1 cellular context compared by ENCODE assay signal in the genomic region with DNA sequence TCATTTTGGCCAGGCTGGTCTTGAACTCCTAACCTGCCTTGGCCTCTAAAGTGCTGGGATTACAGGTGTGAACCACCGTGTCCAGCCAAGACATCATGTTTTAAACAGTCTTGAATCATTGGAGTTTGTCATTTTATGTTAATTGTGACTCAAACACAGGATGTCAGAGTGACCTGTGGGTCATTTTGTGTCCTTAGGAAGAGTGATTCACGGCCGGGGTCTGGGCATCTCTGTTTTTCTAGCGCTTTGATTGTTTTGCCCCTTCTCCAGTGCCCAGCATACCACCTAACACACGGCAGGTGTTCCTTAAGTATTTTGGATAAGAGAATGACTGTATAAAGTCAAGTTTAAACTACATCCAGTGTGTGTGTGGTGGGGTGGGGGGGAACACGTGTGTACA.
A peak's percentile ranks its signal among the peaks of the same experiment; 100 is the strongest.
TF ChIP-seq lines count a peak whose summit lies in the region.

No MANE protein-coding gene starts in this region.

TF ChIP-seq in endothelial cell of umbilical vein, 7 proteins besides CTCF, POLR2A, EP300 and RAD21 (continued from another document):
- TF ChIP-seq MAX (IDR thresholded peaks at IDR 0.05; ENCODE audit: insufficient read depth, insufficient read length) (no peak), EZH2 (IDR thresholded peaks at IDR 0.05; ENCODE audit: borderline replicate concordance, low read depth, low read length, severe bottlenecking) (no peak), MYC (IDR thresholded peaks at IDR 0.05; ENCODE audit: low read depth, low read length) (no peak), JUN (IDR thresholded peaks at IDR 0.05; ENCODE audit: borderline replicate concordance, insufficient read depth, insufficient read length, low read depth) (peak; percentile 49), FOS (IDR thresholded peaks at IDR 0.05; ENCODE audit: borderline replicate concordance, insufficient read depth, low read length) (peak; percentile 74), POLR2AphosphoS5 (IDR thresholded peaks at IDR 0.05; ENCODE audit: insufficient read depth, low read depth, low read length) (peak; percentile 35)
